ENCODE assay signal across 1 cellular context in the genomic region with DNA sequence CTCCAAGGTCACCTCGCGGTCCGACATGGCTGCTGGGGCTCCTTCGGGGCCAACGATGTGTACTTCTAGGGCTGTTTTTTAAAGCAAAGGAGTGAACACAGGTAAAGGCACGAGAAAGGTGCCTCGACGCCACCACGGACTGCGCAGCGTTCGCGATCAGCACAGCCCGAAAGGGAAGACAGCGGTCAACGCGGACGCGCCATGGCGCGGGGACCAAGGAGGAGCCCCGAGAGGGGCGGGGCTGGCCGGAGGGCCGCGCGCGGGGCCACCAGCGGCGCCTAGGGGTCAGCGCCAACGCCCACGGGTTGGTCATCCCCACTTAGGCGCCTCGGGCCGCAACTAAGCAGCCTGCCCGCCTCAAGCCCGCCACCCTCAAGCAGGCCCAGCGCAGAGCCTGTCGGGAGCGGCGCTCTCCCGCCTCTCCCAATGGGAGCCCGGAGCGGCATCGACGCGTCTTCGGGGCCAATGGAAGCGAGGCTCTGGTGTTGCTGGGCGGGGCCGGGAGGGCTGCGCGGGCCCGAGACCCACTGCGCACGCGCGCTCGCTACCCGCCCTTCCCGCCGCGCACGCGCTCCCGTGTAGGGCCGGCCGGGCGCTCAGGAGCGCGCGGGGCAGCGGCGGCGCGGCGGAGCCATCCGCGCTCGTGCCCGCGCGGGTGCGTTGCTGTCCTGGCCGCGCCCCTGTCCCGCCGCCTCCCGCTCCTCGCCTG.
TF ChIP-seq lines count a peak whose summit lies in the region.

A gene with protein sequence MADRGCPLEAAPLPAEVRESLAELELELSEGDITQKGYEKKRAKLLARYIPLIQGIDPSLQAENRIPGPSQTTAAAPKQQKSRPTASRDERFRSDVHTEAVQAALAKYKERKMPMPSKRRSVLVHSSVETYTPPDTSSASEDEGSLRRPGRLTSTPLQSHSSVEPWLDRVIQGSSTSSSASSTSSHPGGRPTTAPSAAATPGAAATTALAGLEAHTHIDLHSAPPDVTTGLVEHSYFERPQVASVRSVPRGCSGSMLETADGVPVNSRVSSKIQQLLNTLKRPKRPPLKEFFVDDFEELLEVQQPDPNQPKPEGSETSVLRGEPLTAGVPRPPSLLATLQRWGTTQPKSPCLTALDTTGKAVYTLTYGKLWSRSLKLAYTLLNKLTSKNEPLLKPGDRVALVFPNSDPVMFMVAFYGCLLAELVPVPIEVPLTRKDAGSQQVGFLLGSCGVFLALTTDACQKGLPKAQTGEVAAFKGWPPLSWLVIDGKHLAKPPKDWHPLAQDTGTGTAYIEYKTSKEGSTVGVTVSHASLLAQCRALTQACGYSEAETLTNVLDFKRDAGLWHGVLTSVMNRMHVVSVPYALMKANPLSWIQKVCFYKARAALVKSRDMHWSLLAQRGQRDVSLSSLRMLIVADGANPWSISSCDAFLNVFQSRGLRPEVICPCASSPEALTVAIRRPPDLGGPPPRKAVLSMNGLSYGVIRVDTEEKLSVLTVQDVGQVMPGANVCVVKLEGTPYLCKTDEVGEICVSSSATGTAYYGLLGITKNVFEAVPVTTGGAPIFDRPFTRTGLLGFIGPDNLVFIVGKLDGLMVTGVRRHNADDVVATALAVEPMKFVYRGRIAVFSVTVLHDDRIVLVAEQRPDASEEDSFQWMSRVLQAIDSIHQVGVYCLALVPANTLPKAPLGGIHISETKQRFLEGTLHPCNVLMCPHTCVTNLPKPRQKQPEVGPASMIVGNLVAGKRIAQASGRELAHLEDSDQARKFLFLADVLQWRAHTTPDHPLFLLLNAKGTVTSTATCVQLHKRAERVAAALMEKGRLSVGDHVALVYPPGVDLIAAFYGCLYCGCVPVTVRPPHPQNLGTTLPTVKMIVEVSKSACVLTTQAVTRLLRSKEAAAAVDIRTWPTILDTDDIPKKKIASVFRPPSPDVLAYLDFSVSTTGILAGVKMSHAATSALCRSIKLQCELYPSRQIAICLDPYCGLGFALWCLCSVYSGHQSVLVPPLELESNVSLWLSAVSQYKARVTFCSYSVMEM (N-terminal part only) (plus strand): TSS at position 577 of the 709 bp plus-strand sequence. CDS start 241 bp downstream, outside the sequence.

TF ChIP-seq in HCT116, 20 proteins besides CTCF, POLR2A, EP300 and RAD21 (continued from another document):
- no peak for TF ChIP-seq REST (IDR thresholded peaks at IDR 0.05; ENCODE audit: low read depth)
